8 cellular contexts compared by ENCODE assay signal in genomic region chr1:165444897-165445370, GRCh38. TPM values are rescaled to one million over a fixed set of nuclear protein-coding genes. Genes with fewer than 3 reads are reported as not detected.
DNase-seq lines count a peak whose midpoint lies in the region; ATAC-seq and TF ChIP-seq lines count a peak whose summit lies in the region.

Gene RXRG, minus strand, starts transcription at chr1:165445126. Its CDS starts 233 bp downstream, at chr1:165444893.

- TF ChIP-seq EP300 in sigmoid colon (IDR thresholded peaks at IDR 0.05): no peak

- peak; percentile 53 to 75 (median 66) for ATAC-seq in heart right ventricle
- no peak for ATAC-seq in HG03108 (IDR thresholded peaks at IDR 0.05; ENCODE audit: unreplicated experiment)
- no peak for ATAC-seq in GM18868 (IDR thresholded peaks at IDR 0.05; ENCODE audit: unreplicated experiment)

- H3K4me1 ChIP-seq in heart right ventricle (peaks cover 0 to 25% (median 14%) of the 10 kb centered on the region in 9 donors), sigmoid colon (peaks cover 0 to 19% (median 13%) of the 10 kb centered on the region in 4 donors)

- H3K27me3 Mint-ChIP-seq in T-helper 2 cell treated with Interferon-gamma antibody and Interleukin-4, amounts not matched to agents 5 μg/mL and 100 μg/mL, for 36 hours (ENCODE audit: low read depth): peaks cover 46% of the 10 kb centered on the region

- H3K36me3 ChIP-seq in heart right ventricle: no peaks in the 10 kb centered on the region
- H3K36me3 ChIP-seq in sigmoid colon: no peaks in the 10 kb centered on the region

- no peaks in the 10 kb centered on the region for H3K36me3 Mint-ChIP-seq in T-helper 2 cell treated with Interferon-gamma antibody and Interleukin-4, amounts not matched to agents 5 μg/mL and 100 μg/mL, for 36 hours (ENCODE audit: low read depth)

- H3K9me3 ChIP-seq in heart right ventricle: no peaks in the 10 kb centered on the region
- no peaks in the 10 kb centered on the region for H3K9me3 ChIP-seq in sigmoid colon

- DNase-seq in NCI-H2081 (lab: John Stamatoyannopoulos, UW) (peak; percentile 52 to 67), NCI-H2081 treated with DMSO at 0.1 percent for 48 hours (lab: John Stamatoyannopoulos, UW) (no peak), heart right ventricle (peak; percentile 26 to 64), sigmoid colon (peak; percentile 67)
- DNase-seq in activated CD4-positive, alpha-beta T cell treated with anti-CD3 and anti-CD28 coated beads, Interleukin-2, amount 50 U/mL, for 48 hours: peak; percentile 20
- DNase-seq in T-helper 2 cell treated with Interferon-gamma antibody and Interleukin-4, amounts not matched to agents 5 μg/mL and 100 μg/mL, for 36 hours (ENCODE audit: low spot score): no peak

- H3K27me3 ChIP-seq in heart right ventricle: peaks cover 0 to 61% (median 6%) of the 10 kb centered on the region in 7 donors
- peaks cover 10 to 40% (median 26%) of the 10 kb centered on the region in 3 donors for H3K27me3 ChIP-seq in sigmoid colon

- WGBS in heart right ventricle, 2 donors: 1 to 2% methylated on average over 33 of the region's 33 CpGs
- 3 to 4% methylated on average over 33 of the region's 33 CpGs for WGBS in sigmoid colon, 2 donors

- H3K27ac Mint-ChIP-seq in T-helper 2 cell treated with Interferon-gamma antibody and Interleukin-4, amounts not matched to agents 5 μg/mL and 100 μg/mL, for 36 hours: no peak within 1 kb of the TSS

- H3K4me3 Mint-ChIP-seq in T-helper 2 cell treated with Interferon-gamma antibody and Interleukin-4, amounts not matched to agents 5 μg/mL and 100 μg/mL, for 36 hours: no peak within 1 kb of the TSS

- H3K4me3 ChIP-seq in heart right ventricle (peak within 1 kb of the TSS; percentile 23 to 61 (median 48)), sigmoid colon (peak within 1 kb of the TSS; percentile 0 to 38 (median 30))

- no peak for TF ChIP-seq POLR2A in sigmoid colon (IDR thresholded peaks at IDR 0.05)

- intact Hi-C loops in heart right ventricle (cut with DNase I): loop anchor here in 3 of 10 donors (5.0 to 10.0 kb wide), 3 partner anchors 33 to 100 kb away; partner anchors contain the start of gene LRRC52 (in 1 of the 3)
- intact Hi-C loops in sigmoid colon (cut with DNase I): no loop called here

- TF ChIP-seq CTCF in heart right ventricle (IDR thresholded peaks at IDR 0.05) (no peak), sigmoid colon (IDR thresholded peaks at IDR 0.05) (no peak)

- peaks cover 2% of the 10 kb centered on the region for H3K4me1 Mint-ChIP-seq in T-helper 2 cell treated with Interferon-gamma antibody and Interleukin-4, amounts not matched to agents 5 μg/mL and 100 μg/mL, for 36 hours (ENCODE audit: low read depth)

- H3K27ac ChIP-seq in heart right ventricle (peak within 1 kb of the TSS in 6 of 10 donors; percentile 41 to 73 (median 58)), sigmoid colon (peak within 1 kb of the TSS; percentile 4 to 55 (median 26))

- H3K9me3 Mint-ChIP-seq in T-helper 2 cell treated with Interferon-gamma antibody and Interleukin-4, amounts not matched to agents 5 μg/mL and 100 μg/mL, for 36 hours: no peaks in the 10 kb centered on the region

RNA-seq across cellular contexts. Expression of gene RXRG, which starts in this region (rescaled TPM):
- 10 to 100 TPM in 3 of 10 donors, 1 to 10 TPM in 7; 1.8 to 16.3 (median 4.6) TPM for total RNA-seq in heart right ventricle
- polyA plus RNA-seq in heart right ventricle: 1 to 10 TPM; 1.2 to 2.3 TPM
- 1 to 10 TPM in 3 of 4 donors, under 1 TPM in 1; 0.55 to 2.1 (median 1.4) TPM for total RNA-seq in sigmoid colon
- polyA plus RNA-seq in sigmoid colon: 1 to 10 TPM in 1 of 3 donors, under 1 TPM in 2; 0.69 to 1.8 (median 0.82) TPM

Comparison
In these comparisons a context has a peak if more than half of its experiments do, and no peak if none do; other contexts are left out.
1. DNase-seq: peak in NCI-H2081 (2 of 2), activated CD4-positive, alpha-beta T cell treated with anti-CD3 and anti-CD28 coated beads, Interleukin-2, amount 50 U/mL, for 48 hours (2 of 2), heart right ventricle (2 of 2) and sigmoid colon (single experiment); none in NCI-H2081 treated with DMSO at 0.1 percent for 48 hours (single experiment) and T-helper 2 cell treated with Interferon-gamma antibody and Interleukin-4, amounts not matched to agents 5 μg/mL and 100 μg/mL, for 36 hours (single experiment).
2. ATAC-seq: peak in heart right ventricle (8 of 8); none in HG03108 (single experiment) and GM18868 (single experiment).